36 cellular contexts compared by ENCODE assay signal in the genomic region with DNA sequence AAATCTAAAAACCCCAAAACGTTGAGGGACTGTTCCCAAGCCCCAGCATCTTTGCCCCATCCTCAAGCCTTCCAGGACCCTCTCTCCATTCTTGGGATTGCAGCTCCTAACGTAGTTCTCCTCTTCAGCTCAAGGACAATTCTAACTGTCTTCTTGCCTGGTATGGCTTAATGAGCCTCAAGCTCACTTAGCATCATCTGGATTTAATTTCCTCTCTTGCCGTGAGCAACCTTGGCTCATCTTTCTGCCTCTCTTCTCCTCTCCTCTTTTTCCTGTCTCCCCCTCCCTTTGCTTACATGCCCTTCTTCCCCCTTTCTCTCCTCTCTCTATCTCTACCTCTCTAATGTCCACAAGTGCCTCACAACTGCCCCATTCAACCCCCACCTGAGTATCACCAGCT. TPM values are rescaled to one million over a fixed set of nuclear protein-coding genes. Genes with fewer than 3 reads are reported as not detected.
DNase-seq lines count a peak whose midpoint lies in the region; ATAC-seq lines count a peak whose summit lies in the region.
"Had no signal": no experiment of that assay in that cellular context is flagged by ENCODE, and none has a peak within 500 bp of the region (broad histone marks: within the 10 kb centered on the region; RNA-seq: fewer than 3 reads in every experiment).

No MANE protein-coding gene starts in this region.

- no peak for ATAC-seq in GM21390 (IDR thresholded peaks at IDR 0.05; ENCODE audit: unreplicated experiment)
- no peak for ATAC-seq in sciatic nerve
- ATAC-seq: activated CD8-positive, alpha-beta memory T cell treated with anti-CD3 and anti-CD28 coated beads, Interleukin-2, amount 10 ng/mL, durations not matched to agents 7 days and 5 days; activated T-cell treated with anti-CD3 and anti-CD28 coated beads, Interleukin-2, amount 50 U/mL, for 4 hours; stimulated activated naive CD8-positive, alpha-beta T cell treated with anti-CD3 and anti-CD28 coated beads, Interleukin-15, amount 100 ng/mL, for 72 hours; T-cell had no signal

- DNase-seq in GM03348 (ENCODE audit: low spot score) (peak; percentile 57), SK-N-DZ (ENCODE audit: low spot score) (peak; percentile 38), fibroblast of peridontal ligament (ENCODE audit: extremely low read depth) (peak; percentile 43), globus pallidus (ENCODE audit: low spot score) (no peak), sciatic nerve (ENCODE audit: low spot score) (no peak)
- DNase-seq: activated B cell treated with CpG ODN at 0.5 μM for 24 hours; activated CD4-positive, alpha-beta T cell treated with anti-CD3 and anti-CD28 coated beads, Interleukin-2, amount 50 U/mL, for 4 hours; activated CD8-positive, alpha-beta memory T cell treated with anti-CD3 and anti-CD28 coated beads, Interleukin-2, amount 10 ng/mL, durations not matched to agents 7 days and 5 days; activated gamma-delta T cell treated with Interleukin-2 at 50 U/mL for 16 hours; activated naive CD8-positive, alpha-beta T cell treated with anti-CD3 and anti-CD28 coated beads, Interleukin-2, amount 10 ng/mL, durations not matched to agents 7 days and 5 days; activated T-cell treated with anti-CD3 and anti-CD28 coated beads, Interleukin-2, amount 50 U/mL, for 4 hours; cortex of kidney; esophagus squamous epithelium; GOT3; immature natural killer cell; left cardiac atrium; NCI-H146; NCI-H2107; Peyer's patch; SIG-M5; stimulated activated CD8-positive, alpha-beta memory T cell treated with anti-CD3 and anti-CD28 coated beads, Interleukin-4, amount 100 ng/mL, for 48 hours; stimulated activated naive CD8-positive, alpha-beta T cell treated with anti-CD3 and anti-CD28 coated beads, Interleukin-15, amount 100 ng/mL, for 72 hours; T-cell had no signal

- H3K4me1 ChIP-seq in skeletal muscle tissue (ENCODE audit: control insufficient read depth in 3 of 3, insufficient read depth in 3 of 3, low read length in 3 of 3): peaks cover 0 to 10% (median 0%) of the 10 kb centered on the region in 3 donors
- H3K4me1 ChIP-seq: ascending aorta, Peyer's patch, right atrium auricular region, vagina had no signal

- intact Hi-C loops in sciatic nerve (cut with DNase I): no loop called here

- no peak overlapping the region for H3K9ac ChIP-seq in skeletal muscle tissue (ENCODE audit: low read depth in 1 of 3, low read length in 3 of 3)
- H3K9ac ChIP-seq: neural progenitor cell had no signal

- H3K27ac ChIP-seq in skeletal muscle tissue (ENCODE audit: low read depth, low read length): peak overlapping the region; percentile 20
- H3K27ac ChIP-seq: ascending aorta, neural progenitor cell, Peyer's patch, right atrium auricular region, thoracic aorta, vagina had no signal

- H3K9me3 ChIP-seq in skeletal muscle tissue (ENCODE audit: control insufficient read depth in 3 of 3, low read length in 3 of 3): no peaks in the 10 kb centered on the region
- H3K9me3 ChIP-seq: ascending aorta, esophagus squamous epithelium, Peyer's patch, right atrium auricular region, thoracic aorta, vagina had no signal

- no peaks in the 10 kb centered on the region for H3K36me3 ChIP-seq in skeletal muscle tissue (ENCODE audit: control insufficient read depth in 3 of 3, insufficient read depth in 3 of 3, low read length in 3 of 3)
- H3K36me3 ChIP-seq: ascending aorta, esophagus squamous epithelium, neural progenitor cell, Peyer's patch, right atrium auricular region, thoracic aorta, vagina had no signal

- no peak overlapping the region for H3K4me3 ChIP-seq in skeletal muscle tissue (ENCODE audit: low read length in 3 of 3)
- H3K4me3 ChIP-seq: ascending aorta, neural progenitor cell, Peyer's patch, right atrium auricular region, thoracic aorta, vagina had no signal

- H3K27me3 ChIP-seq in skeletal muscle tissue (ENCODE audit: control insufficient read depth in 3 of 3, insufficient read depth in 3 of 3, low read length in 3 of 3): no peaks in the 10 kb centered on the region
- H3K27me3 ChIP-seq: ascending aorta, esophagus squamous epithelium, neural progenitor cell, Peyer's patch, right atrium auricular region, vagina had no signal

RNA-seq across cellular contexts. Expression of a gene that starts 44.2 kb away (rescaled TPM):
- polyA plus RNA-seq in SK-N-DZ (2014; cell fraction: cytosol; rRNA removed): not detected in 2 replicates
- polyA plus RNA-seq in SK-N-DZ (2014; cell fraction: nucleus; rRNA removed): not detected in 2 replicates
- total RNA-seq in skeletal muscle tissue: under 0.01 TPM
- total RNA-seq in sciatic nerve: 9.7 TPM
- total RNA-seq: activated B cell treated with CpG ODN at 0.5 μM for 24 hours; activated CD8-positive, alpha-beta memory T cell treated with anti-CD3 and anti-CD28 coated beads, Interleukin-2, amount 10 ng/mL, durations not matched to agents 7 days and 5 days; activated naive CD8-positive, alpha-beta T cell treated with anti-CD3 and anti-CD28 coated beads, Interleukin-2, amount 10 ng/mL, durations not matched to agents 7 days and 5 days; activated T-cell treated with anti-CD3 and anti-CD28 coated beads, Interleukin-2, amount 50 U/mL, for 4 hours; cardiac septum; glomerular endothelial cell; HT-29; lung microvascular endothelial cell; T-cell had no signal
- polyA plus RNA-seq: CD14-positive monocyte, IgD-negative memory B cell had no signal

Comparison
In these comparisons a context has a peak if more than half of its experiments do, and no peak if none do; other contexts are left out.
1. DNase-seq: peak in GM03348 (single experiment), SK-N-DZ (single experiment) and fibroblast of peridontal ligament (single experiment); none in globus pallidus (single experiment) and sciatic nerve (single experiment).
2. RNA of a gene that starts 44.2 kb away (total RNA-seq): 9.7 TPM in sciatic nerve (single experiment); under 0.01 TPM in skeletal muscle tissue (single experiment); every median in the first group is over 10 times any median in the second.